In the genomic region with DNA sequence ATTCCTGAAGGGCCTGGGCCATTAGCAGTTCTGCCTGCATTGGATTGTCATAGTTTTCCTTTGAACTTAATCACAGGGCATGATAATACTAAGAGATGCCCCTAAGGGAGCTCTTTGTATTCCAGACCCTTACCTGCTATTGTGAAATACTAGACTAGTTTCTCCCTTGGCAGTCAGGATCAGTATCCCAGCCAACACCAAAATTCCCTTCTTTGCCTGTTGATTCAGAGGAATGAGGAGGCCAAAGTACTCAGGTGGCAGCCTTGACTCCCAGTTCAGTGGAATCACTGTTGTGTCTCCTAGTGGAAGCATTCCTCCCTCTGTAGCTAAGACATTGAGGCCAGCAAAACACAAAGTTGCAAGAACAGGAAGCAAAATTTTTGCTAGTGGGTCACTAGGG, we compare ENCODE assay signal across 29 cellular contexts. TPM values are rescaled to one million over a fixed set of nuclear protein-coding genes. Genes with fewer than 3 reads are reported as not detected.
"Had no signal": no experiment of that assay in that cellular context is flagged by ENCODE, and none has a peak within 500 bp of the region (broad histone marks: within the 10 kb centered on the region; RNA-seq: fewer than 3 reads in every experiment).

No MANE protein-coding gene starts in this region.

- H3K9me3 Mint-ChIP-seq: neural crest cell; stimulated activated naive B cell treated with anti-CD40 and anti-IgM and Interleukin-4, amounts not matched to agents 10 μg/mL and 1 μg/mL and 100 μg/mL, for 72 hours had no signal

- H3K36me3 ChIP-seq: esophagus muscularis mucosa, gastroesophageal sphincter, heart left ventricle, left ventricle myocardium inferior, lower lobe of right lung, neutrophil, right atrium auricular region, spleen, transverse colon, vagina had no signal

- ATAC-seq: foreskin keratinocyte; gastroesophageal sphincter; heart left ventricle; left cardiac atrium; lower lobe of right lung; naive thymus-derived CD8-positive, alpha-beta T cell; stimulated activated naive B cell treated with anti-CD40 and anti-IgM and Interleukin-4, amounts not matched to agents 10 μg/mL and 1 μg/mL and 100 μg/mL, for 72 hours had no signal

- H3K36me3 Mint-ChIP-seq: naive thymus-derived CD8-positive, alpha-beta T cell had no signal

- H3K27ac Mint-ChIP-seq: progenitor cell of endocrine pancreas; stimulated activated naive B cell treated with anti-CD40 and anti-IgM and Interleukin-4, amounts not matched to agents 10 μg/mL and 1 μg/mL and 100 μg/mL, for 72 hours had no signal

- DNase-seq: dermis blood vessel endothelial cell; effector memory CD4-positive, alpha-beta T cell; foreskin keratinocyte; heart left ventricle; left cardiac atrium; left ventricle myocardium inferior; lower lobe of right lung; naive thymus-derived CD8-positive, alpha-beta T cell; spleen; stimulated activated CD4-positive, alpha-beta T cell treated with anti-CD3 and anti-CD28 coated beads, Interleukin-4, amount 100 ng/mL, for 4 hours; stimulated activated naive B cell treated with anti-CD40 and anti-IgM and Interleukin-4, amounts not matched to agents 10 μg/mL and 1 μg/mL and 100 μg/mL, for 72 hours; transverse colon had no signal

- H3K4me3 Mint-ChIP-seq: naive thymus-derived CD8-positive, alpha-beta T cell; neural crest cell; stimulated activated naive B cell treated with anti-CD40 and anti-IgM and Interleukin-4, amounts not matched to agents 10 μg/mL and 1 μg/mL and 100 μg/mL, for 72 hours; stimulated activated naive CD8-positive, alpha-beta T cell treated with anti-CD3 and anti-CD28 coated beads, Interleukin-15, Interleukin-2, amounts not matched to agents 100 ng/mL and 50 ng/mL, for 24 hours had no signal

- H3K4me3 ChIP-seq: coronary artery, esophagus muscularis mucosa, gastroesophageal sphincter, heart left ventricle, hepatocyte, left ventricle myocardium inferior, lower lobe of right lung, right atrium auricular region, skin epidermis, spleen, transverse colon, vagina had no signal

- H3K4me1 Mint-ChIP-seq: neural crest cell had no signal

- H3K9me3 ChIP-seq: esophagus muscularis mucosa, gastroesophageal sphincter, heart left ventricle, left ventricle myocardium inferior, lower lobe of right lung, neutrophil, right atrium auricular region, spleen, transverse colon, vagina had no signal

- H3K27me3 ChIP-seq: esophagus muscularis mucosa, foreskin keratinocyte, gastroesophageal sphincter, heart left ventricle, hepatocyte, neutrophil, right atrium auricular region, spleen, transverse colon, vagina had no signal

- H3K4me1 ChIP-seq: esophagus muscularis mucosa, gastroesophageal sphincter, left ventricle myocardium inferior, lower lobe of right lung, parathyroid adenoma, right atrium auricular region, transverse colon, vagina had no signal

- H3K27me3 Mint-ChIP-seq: naive thymus-derived CD8-positive, alpha-beta T cell; progenitor cell of endocrine pancreas; stimulated activated naive B cell treated with anti-CD40 and anti-IgM and Interleukin-4, amounts not matched to agents 10 μg/mL and 1 μg/mL and 100 μg/mL, for 72 hours; stimulated activated naive CD8-positive, alpha-beta T cell treated with anti-CD3 and anti-CD28 coated beads, Interleukin-15, Interleukin-2, amounts not matched to agents 100 ng/mL and 50 ng/mL, for 24 hours had no signal

- H3K27ac ChIP-seq: coronary artery, esophagus muscularis mucosa, foreskin keratinocyte, gastroesophageal sphincter, heart left ventricle, hepatocyte, left ventricle myocardium inferior, lower lobe of right lung, neutrophil, parathyroid adenoma, right atrium auricular region, skin epidermis, spleen, transverse colon, vagina had no signal

RNA-seq across cellular contexts. Expression of gene SLAMF7, which starts 20.7 kb away (rescaled TPM):
- total RNA-seq: dermis blood vessel endothelial cell, endothelial cell of umbilical vein, fibroblast of lung, myocyte, neural crest cell, progenitor cell of endocrine pancreas had no signal
- polyA plus RNA-seq: endothelial cell of umbilical vein, fibroblast of lung, hepatocyte had no signal

RNA-seq across cellular contexts. Expression of gene LY9, which starts 36.2 kb away (rescaled TPM):
- total RNA-seq: dermis blood vessel endothelial cell, endothelial cell of umbilical vein, epithelial cell of proximal tubule, fibroblast of lung, foreskin keratinocyte, hepatocyte, kidney epithelial cell, left ventricle myocardium inferior, myocyte, neural crest cell, progenitor cell of endocrine pancreas had no signal
- polyA plus RNA-seq: endothelial cell of umbilical vein, fibroblast of lung, foreskin keratinocyte, hepatocyte had no signal

RNA-seq across cellular contexts. Expression of gene CD48, which starts 48.1 kb away (rescaled TPM):
- total RNA-seq: dermis blood vessel endothelial cell, endothelial cell of umbilical vein, epithelial cell of proximal tubule, fibroblast of lung, foreskin keratinocyte, kidney epithelial cell, myocyte, neural crest cell, progenitor cell of endocrine pancreas had no signal
- polyA plus RNA-seq: endothelial cell of umbilical vein, fibroblast of lung, foreskin keratinocyte, hepatocyte had no signal
